11 cellular contexts compared by ENCODE assay signal in genomic region chrX:53262918-53263394, GRCh38. TPM values are rescaled to one million over a fixed set of nuclear protein-coding genes. Genes with fewer than 3 reads are reported as not detected.
DNase-seq lines count a peak whose midpoint lies in the region; ATAC-seq and TF ChIP-seq lines count a peak whose summit lies in the region.
"Had no signal": no experiment of that assay in that cellular context is flagged by ENCODE, and none has a peak within 500 bp of the region (broad histone marks: within the 10 kb centered on the region; RNA-seq: fewer than 3 reads in every experiment).

No MANE protein-coding gene starts in this region.

- H3K9ac ChIP-seq in H9 (ENCODE audit: extremely low read depth, insufficient read length, low read length), result no peak overlapping the region
- H3K9ac ChIP-seq: parathyroid adenoma had no signal

- H3K79me1 ChIP-seq in H9 (ENCODE audit: insufficient read depth, low read depth, low read length, poor library complexity, severe bottlenecking), result no peaks in the 10 kb centered on the region

- TF ChIP-seq EP300 in upper lobe of left lung (IDR thresholded peaks at IDR 0.05), result no peak

- H2BK120ac ChIP-seq in H9 (ENCODE audit: low read depth, low read length, poor library complexity, severe bottlenecking), result no peak overlapping the region

- H4K20me1 ChIP-seq in H9 (ENCODE audit: control insufficient read depth, insufficient read depth, insufficient read length), result no peaks in the 10 kb centered on the region

- no peak overlapping the region for H3K4me3 Mint-ChIP-seq in H9
- H3K4me3 Mint-ChIP-seq: CD8-positive, alpha-beta T cell had no signal

- no peak overlapping the region for H3K56ac ChIP-seq in H9 (ENCODE audit: insufficient read length, low read depth, low read length)

- H2BK12ac ChIP-seq in H9 (ENCODE audit: insufficient read length, low read depth, low read length), result no peak overlapping the region

- H3K27me3 ChIP-seq in SJSA1 (replicated peaks) (no peaks in the 10 kb centered on the region), upper lobe of left lung (no peaks in the 10 kb centered on the region), H9 (ENCODE audit: insufficient read depth, low read length) (no peaks in the 10 kb centered on the region)

- H3K14ac ChIP-seq in H9 (ENCODE audit: insufficient read depth, low read length), result no peak overlapping the region; the same call in 1 of the 2 replicates

- H3K79me2 ChIP-seq in H9 (ENCODE audit: insufficient read depth, low read length), result no peaks in the 10 kb centered on the region
- H3K79me2 ChIP-seq: parathyroid adenoma had no signal

- peak; percentile 20 to 82 for ATAC-seq in upper lobe of left lung (ENCODE audit: low FRiP score in 2 of 2)
- no peak for ATAC-seq in sciatic nerve
- ATAC-seq in HG03095 (IDR thresholded peaks at IDR 0.05; ENCODE audit: unreplicated experiment), result no peak
- ATAC-seq: CD8-positive, alpha-beta T cell had no signal

- H2BK5ac ChIP-seq in H9 (ENCODE audit: insufficient read length, low read length), result no peak overlapping the region

- no peak overlapping the region for H2AK5ac ChIP-seq in H9 (ENCODE audit: insufficient read length, low read length)

- H3K27ac ChIP-seq in SJSA1 (no peak overlapping the region), upper lobe of left lung (no peak overlapping the region), H9 (ENCODE audit: insufficient read length, low read depth, low read length) (no peak overlapping the region)
- H3K27ac ChIP-seq: parathyroid adenoma had no signal

- H4K8ac ChIP-seq in H9 (replicated peaks; ENCODE audit: insufficient read length, low read depth, low read length), result no peak overlapping the region

- WGBS in upper lobe of left lung, 2 donors, result 34 to 37% methylated on average over 8 of the region's 8 CpGs
- WGBS in H9 (ENCODE audit: extremely low coverage, insufficient read length, low lambda C conversion rate), result no CpG with 5 or more reads among the region's 8 CpGs

- H3K4me1 Mint-ChIP-seq in H9, result peaks cover 2 to 4% of the 10 kb centered on the region in 2 experiments; a peak in 2 of 4 replicates

- peaks cover 69 to 75% of the 10 kb centered on the region in 2 experiments for H3K9me3 Mint-ChIP-seq in H9
- H3K9me3 Mint-ChIP-seq: CD8-positive, alpha-beta T cell had no signal

- no peaks in the 10 kb centered on the region; the same call in 1 of the 2 replicates for H3K27me3 Mint-ChIP-seq in H9 (ENCODE audit: low read depth)

- H3K36me3 ChIP-seq in SJSA1 (no peaks in the 10 kb centered on the region), upper lobe of left lung (no peaks in the 10 kb centered on the region)

- H3T11ph ChIP-seq in H9 (ENCODE audit: low read length), result no peak overlapping the region

- H3K27ac Mint-ChIP-seq in H9, result no peak overlapping the region
- H3K27ac Mint-ChIP-seq: CD8-positive, alpha-beta T cell had no signal

- no peaks in the 10 kb centered on the region for H3K23me2 ChIP-seq in H9 (ENCODE audit: insufficient read length, low read depth, low read length, poor library complexity, severe bottlenecking)

- intact Hi-C loops in sciatic nerve (cut with DNase I), result no loop called here

- H3K4me3 ChIP-seq in SJSA1, result no peak overlapping the region
- H3K4me3 ChIP-seq in epithelial cell of esophagus (ENCODE audit: low read length), result no peak overlapping the region
- no peak overlapping the region for H3K4me3 ChIP-seq in upper lobe of left lung

- no peak overlapping the region for H3K4me2 ChIP-seq in H9 (ENCODE audit: insufficient read depth, insufficient read length, low read length)

- peaks cover 18% of the 10 kb centered on the region for H3K4me1 ChIP-seq in SJSA1 (replicated peaks)
- peaks cover 0 to 29% (median 12%) of the 10 kb centered on the region in 4 donors for H3K4me1 ChIP-seq in upper lobe of left lung
- H3K4me1 ChIP-seq in H9 (ENCODE audit: insufficient read depth, low read length), result no peaks in the 10 kb centered on the region

- peak; percentile 2 for DNase-seq in activated naive CD4-positive, alpha-beta T cell treated with Interleukin-2 at 50 U/mL for 16 hours
- no peak for DNase-seq in activated naive CD4-positive, alpha-beta T cell treated with anti-CD3 and anti-CD28 coated beads, Interleukin-2, amount 50 U/mL, for 16 hours
- DNase-seq in SJSA1 (ENCODE audit: low read depth in 1 of 2, low spot score in 2 of 2) (peak; percentile 45 to 68), epithelial cell of esophagus (ENCODE audit: low read depth) (peak; percentile 32), upper lobe of left lung (no peak), sciatic nerve (ENCODE audit: low spot score) (no peak), H9 (no peak)
- DNase-seq: CD8-positive, alpha-beta T cell; NCI-H1092 had no signal

- no peak for TF ChIP-seq CTCF in epithelial cell of esophagus (IDR thresholded peaks at IDR 0.05; ENCODE audit: insufficient read depth, low read depth, low read length, missing control alignments)
- no peak for TF ChIP-seq CTCF in upper lobe of left lung (IDR thresholded peaks at IDR 0.05)
- no peak for TF ChIP-seq CTCF in H9 (conservative IDR thresholded peaks at IDR 0.05)

- H4K5ac ChIP-seq in H9 (ENCODE audit: insufficient read length, low read depth, low read length), result no peak overlapping the region

- H2BK15ac ChIP-seq in H9 (ENCODE audit: low read depth, low read length), result no peak overlapping the region

- no peak overlapping the region for H3K4ac ChIP-seq in H9 (ENCODE audit: low read depth, low read length)

- no peak overlapping the region for H2BK20ac ChIP-seq in H9 (ENCODE audit: low read depth, low read length, poor library complexity, severe bottlenecking)

- no peak overlapping the region for H4K91ac ChIP-seq in H9 (ENCODE audit: insufficient read length, low read depth, low read length)

- H3K9me3 ChIP-seq in SJSA1 (replicated peaks), result no peaks in the 10 kb centered on the region
- no peaks in the 10 kb centered on the region for H3K9me3 ChIP-seq in upper lobe of left lung
- H3K9me3 ChIP-seq in H9 (ENCODE audit: control insufficient read depth, low read depth, low read length), result peaks cover 23% of the 10 kb centered on the region

- H2AFZ ChIP-seq in H9 (ENCODE audit: low read length), result no peak overlapping the region
- H2AFZ ChIP-seq: parathyroid adenoma had no signal

- H3K23ac ChIP-seq in H9 (ENCODE audit: insufficient read length, low read depth, low read length), result no peak overlapping the region

- peaks cover 10 to 17% (median 14%) of the 10 kb centered on the region in 3 experiments; a peak in 6 of 7 replicates for H3K36me3 Mint-ChIP-seq in H9 (ENCODE audit: insufficient read depth in 1 of 3, low read depth in 3 of 3)
- H3K36me3 Mint-ChIP-seq: CD8-positive, alpha-beta T cell had no signal

- no peak for TF ChIP-seq POLR2A in upper lobe of left lung (IDR thresholded peaks at IDR 0.05)

- H3K18ac ChIP-seq in H9 (ENCODE audit: insufficient read length, low read depth, low read length), result no peak overlapping the region

RNA-seq across cellular contexts. Expression of gene IQSEC2, which starts 18.4 kb away (rescaled TPM):
- total RNA-seq in SJSA1 (2014; rRNA removed; shearing (Covaris generic)), result 4.8 and 5.1 TPM in 2 replicates
- total RNA-seq in upper lobe of left lung (10 to 100 TPM; 17.5 to 45.1 (median 26.7) TPM), sciatic nerve (18.0 TPM), H9 (2021) (7.0 and 8.4 TPM in 2 replicates)

RNA-seq across cellular contexts. Expression of gene KDM5C, which starts 37.9 kb away (rescaled TPM):
- total RNA-seq in SJSA1 (2014; rRNA removed; shearing (Covaris generic)), result 40.9 and 48.3 TPM in 2 replicates
- total RNA-seq in upper lobe of left lung (100 to 1,000 TPM in 3 of 6 donors, 10 to 100 TPM in 3; 79.0 to 171 (median 108) TPM), sciatic nerve (108 TPM), H9 (2021) (98.7 and 105 TPM in 2 replicates)

Comparison
In these comparisons a context has a peak if more than half of its experiments do, and no peak if none do; other contexts are left out.
1. DNase-seq: peak in activated naive CD4-positive, alpha-beta T cell treated with Interleukin-2 at 50 U/mL for 16 hours (single experiment), SJSA1 (2 of 2) and epithelial cell of esophagus (single experiment); none in activated naive CD4-positive, alpha-beta T cell treated with anti-CD3 and anti-CD28 coated beads, Interleukin-2, amount 50 U/mL, for 16 hours (single experiment), upper lobe of left lung (0 of 2), sciatic nerve (single experiment) and H9 (single experiment).
2. ATAC-seq: peak in upper lobe of left lung (2 of 2); none in sciatic nerve (single experiment) and HG03095 (single experiment).